Comparison of ENCODE assay signal across 8 cellular contexts in the genomic region with DNA sequence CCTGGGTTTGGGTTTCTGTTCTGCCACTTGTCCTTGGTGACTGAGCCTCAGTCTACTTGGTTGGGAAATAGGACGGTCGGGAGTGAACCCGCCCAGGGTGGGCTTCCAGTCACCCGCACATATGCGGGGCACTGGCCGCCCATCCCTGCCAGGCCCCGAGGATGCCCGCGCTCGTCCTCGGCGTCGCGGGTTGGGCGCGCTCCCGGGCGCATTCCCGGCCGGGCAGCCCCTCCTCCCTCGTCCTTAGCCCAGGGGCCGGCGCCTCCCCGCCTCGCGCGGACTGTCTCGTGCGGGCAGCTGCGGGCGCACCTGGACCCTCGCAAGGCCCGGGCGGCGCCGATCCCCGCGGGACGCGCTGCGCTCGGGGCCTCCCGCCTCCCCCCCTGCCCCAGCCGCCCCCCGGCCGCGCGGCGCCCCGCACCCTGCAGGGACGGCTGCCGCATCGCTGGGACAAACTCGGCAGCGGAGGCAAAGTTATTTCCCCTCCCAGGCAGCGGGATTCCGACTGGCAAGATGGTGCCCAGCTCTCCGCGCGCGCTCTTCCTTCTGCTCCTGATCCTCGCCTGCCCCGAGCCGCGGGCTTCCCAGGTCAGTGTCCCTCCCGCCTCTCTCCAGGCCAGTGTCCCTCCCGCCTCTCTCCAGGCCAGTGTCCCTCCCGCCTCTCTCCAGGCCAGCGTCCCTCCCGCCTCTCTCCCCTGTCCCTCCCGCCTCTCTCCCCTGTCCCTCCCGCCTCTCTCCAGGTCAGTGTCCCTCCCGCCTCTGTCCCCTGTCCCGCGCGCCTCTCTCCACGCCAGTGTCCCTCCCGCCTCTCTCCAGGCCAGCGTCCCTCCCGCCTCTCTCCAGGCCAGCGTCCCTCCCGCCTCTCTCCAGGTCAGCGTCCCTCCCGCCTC. TPM values are rescaled to one million over a fixed set of nuclear protein-coding genes. Genes with fewer than 3 reads are reported as not detected.
DNase-seq lines count a peak whose midpoint lies in the region; FAIRE-seq and TF ChIP-seq lines count a peak whose summit lies in the region.

TSS of gene FBLN7 (plus strand) at position 243 of the 890 bp plus-strand sequence. CDS start at position 514, 271 bp downstream.

- H3K4me3 ChIP-seq in astrocyte of the cerebellum (ENCODE audit: low read depth, low read length) (peak within 1 kb of the TSS; percentile 43), kidney epithelial cell (ENCODE audit: low read depth, low read length) (peak within 1 kb of the TSS; percentile 42), stomach smooth muscle (ENCODE audit: low read length in 2 of 2) (peak within 1 kb of the TSS; percentile 62 to 66)

- H3K9me3 ChIP-seq in stomach smooth muscle (ENCODE audit: control insufficient read depth in 2 of 2, low read length in 2 of 2), result no peaks in the 10 kb centered on the region

- H3K4me1 Mint-ChIP-seq in CD14-positive monocyte, result peaks cover 17% of the 10 kb centered on the region

- peaks cover 55 to 57% (median 56%) of the 10 kb centered on the region in 3 donors for H3K27me3 Mint-ChIP-seq in CD14-positive monocyte (ENCODE audit: low read depth in 3 of 3)

- in situ Hi-C loops in astrocyte of the cerebellum (cut with HindIII; ENCODE audit: low sequenced_read_pairs), result no loop called here

- DNase-seq in CD14-positive monocyte (ENCODE audit: low spot score) (no peak), HTR-8/SVneo (ENCODE audit: insufficient read length, low spot score) (peak; percentile 30), astrocyte of the cerebellum (ENCODE audit: low read depth) (no peak), kidney epithelial cell (ENCODE audit: low read depth) (no peak), HUDEP-2 (lab: John Stamatoyannopoulos, UW; ENCODE audit: unreplicated experiment in 76 of 76) (no peak), germinal center (ENCODE audit: low spot score) (no peak), NCI-H128 (lab: John Stamatoyannopoulos, UW; ENCODE audit: unreplicated experiment) (no peak)

- no peak for FAIRE-seq in HTR-8/SVneo (lab: Jason Lieb, UNC)

- peak within 1 kb of the TSS; percentile 69 to 85 for H3K4me3 Mint-ChIP-seq in CD14-positive monocyte

- peaks cover 0 to 11% of the 10 kb centered on the region in 2 donors for H3K36me3 Mint-ChIP-seq in CD14-positive monocyte

- H3K9me3 Mint-ChIP-seq in CD14-positive monocyte, result peaks cover 0 to 18% (median 7%) of the 10 kb centered on the region in 7 donors

- H3K36me3 ChIP-seq in kidney epithelial cell (ENCODE audit: control insufficient read depth, insufficient read depth, low read length) (no peaks in the 10 kb centered on the region), stomach smooth muscle (ENCODE audit: control insufficient read depth in 2 of 2, insufficient read depth in 2 of 2, low read length in 2 of 2) (no peaks in the 10 kb centered on the region)

- peaks cover 30% of the 10 kb centered on the region for H3K27me3 ChIP-seq in kidney epithelial cell (ENCODE audit: control insufficient read depth, insufficient read depth, low read length)
- H3K27me3 ChIP-seq in stomach smooth muscle (ENCODE audit: control insufficient read depth in 1 of 2, insufficient read depth in 2 of 2, low read length in 2 of 2), result peaks cover 13 to 15% of the 10 kb centered on the region in 2 donors

- intact Hi-C loops in CD14-positive monocyte (cut with micrococcal nuclease), result no loop called here

- no peak within 1 kb of the TSS for H3K27ac ChIP-seq in stomach smooth muscle (ENCODE audit: low read length)

- no peak within 1 kb of the TSS for H3K9ac ChIP-seq in stomach smooth muscle (ENCODE audit: low read length in 2 of 2)

- TF ChIP-seq CTCF in CD14-positive monocyte (IDR thresholded peaks at IDR 0.05) (no peak), astrocyte of the cerebellum (IDR thresholded peaks at IDR 0.05; ENCODE audit: low read depth, low read length, missing control alignments) (no peak), kidney epithelial cell (IDR thresholded peaks at IDR 0.05; ENCODE audit: insufficient read depth, low read length, poor library complexity, severe bottlenecking) (no peak)

- peaks cover 9% of the 10 kb centered on the region for H3K4me1 ChIP-seq in stomach smooth muscle (ENCODE audit: control insufficient read depth, insufficient read depth, low read length)

- peak within 1 kb of the TSS in 3 of 7 donors; percentile 4 to 31 (median 18) for H3K27ac Mint-ChIP-seq in CD14-positive monocyte

RNA-seq across cellular contexts. Expression of gene FBLN7, which starts in this region (rescaled TPM):
- not detected for polyA plus RNA-seq in CD14-positive monocyte
- 0.14 and 1.0 TPM in 2 replicates for total RNA-seq in kidney epithelial cell
